8 cellular contexts compared by ENCODE assay signal in the genomic region with DNA sequence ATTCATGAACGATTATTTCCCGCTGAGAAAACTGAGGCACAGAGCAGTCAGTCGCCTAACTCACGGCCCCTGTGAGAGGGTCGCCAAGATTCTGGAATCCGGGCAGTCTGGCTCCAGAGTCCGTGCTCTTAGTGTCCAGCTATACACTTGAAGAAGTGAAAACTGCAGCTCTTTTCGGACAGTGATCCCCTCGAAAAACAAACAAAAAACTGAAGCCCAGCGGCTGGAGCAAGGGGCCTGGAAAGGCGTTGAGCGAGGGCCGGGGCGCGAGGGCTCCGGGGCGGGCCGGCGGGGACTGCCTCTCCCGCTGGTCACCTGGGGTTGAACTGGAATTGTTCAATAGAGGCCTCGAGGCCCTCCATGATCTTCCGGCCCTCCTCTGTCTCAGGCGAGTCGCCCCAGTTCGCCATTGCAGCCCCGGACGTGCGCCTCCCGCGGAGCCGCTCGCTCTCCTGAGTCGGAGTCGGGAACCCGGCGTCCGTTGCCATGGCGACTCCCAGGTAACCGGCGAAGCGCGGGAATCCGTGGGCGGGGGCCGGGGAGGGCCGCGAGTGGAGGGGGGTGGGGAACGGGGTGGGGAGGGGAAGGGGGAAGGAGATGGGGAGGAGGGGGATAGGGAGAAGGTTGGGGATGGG. TPM values are rescaled to one million over a fixed set of nuclear protein-coding genes. Genes with fewer than 3 reads are reported as not detected.
DNase-seq lines count a peak whose midpoint lies in the region; TF ChIP-seq lines count a peak whose summit lies in the region.

No MANE protein-coding gene starts in this region.

- H3K9ac ChIP-seq in HUES48 (ENCODE audit: low read depth, low read length): peak overlapping the region; percentile 40; the same call in 1 of the 2 replicates

- POLR2A ChIA-PET in AG04449 (lab: Yijun Ruan, JAX): no interaction called here

- no peak for TF ChIP-seq CTCF in AG04449 (IDR thresholded peaks at IDR 0.05; ENCODE audit: insufficient read depth, low read length, missing control alignments)
- TF ChIP-seq CTCF in fibroblast of the aortic adventitia (IDR thresholded peaks at IDR 0.05; ENCODE audit: insufficient read depth, low read length): no peak
- no peak for TF ChIP-seq CTCF in thyroid gland (IDR thresholded peaks at IDR 0.05)

- no peak for TF ChIP-seq POLR2A in thyroid gland (IDR thresholded peaks at IDR 0.05)

- H3K27ac ChIP-seq in HUES48 (ENCODE audit: low read depth, low read length) (peak overlapping the region; percentile 36), thyroid gland (peak overlapping the region in 1 of 3 donors; percentile 7)

- intact Hi-C loops in thyroid gland (cut with DNase I): no loop called here

- 8 to 11% methylated on average over 19 to 20 of the region's 48 CpGs for WGBS in thyroid gland, 2 donors

- H3K4me3 ChIP-seq in AG04449 (ENCODE audit: low read depth, low read length) (peak overlapping the region; percentile 61), HUES48 (ENCODE audit: low read depth, low read length) (peak overlapping the region; percentile 83), fibroblast of the aortic adventitia (ENCODE audit: low read depth, low read length) (peak overlapping the region; percentile 66), thyroid gland (replicated peaks in 1 of 3) (peak overlapping the region in 2 of 3 donors; percentile 28 to 42)

- no peaks in the 10 kb centered on the region for H3K36me3 ChIP-seq in HUES48 (ENCODE audit: control insufficient read depth, insufficient read depth, low read length)
- H3K36me3 ChIP-seq in thyroid gland: no peaks in the 10 kb centered on the region

- DNase-seq in AG04449 (ENCODE audit: low read depth, low spot score): no peak
- peak; percentile 47 for DNase-seq in activated T-cell treated with anti-CD3 and anti-CD28 coated beads, Interleukin-2, amount 50 U/mL, for 1 hour
- no peak for DNase-seq in fibroblast of the aortic adventitia (ENCODE audit: low read depth)
- peak in 53 of 56 donors; percentile 11 to 90 (median 65) for DNase-seq in nucleus accumbens (lab: John Stamatoyannopoulos, UW)
- peak; percentile 86 for DNase-seq in thyroid gland
- DNase-seq in NCI-H345 treated with DMSO at 0.1 percent for 48 hours (lab: John Stamatoyannopoulos, UW; ENCODE audit: unreplicated experiment): no peak
- DNase-seq in NCI-H187 treated with DMSO at 0.1 percent for 48 hours (lab: John Stamatoyannopoulos, UW): no peak

- CTCF ChIA-PET in AG04449 (lab: Yijun Ruan, JAX): interaction anchor here (0.9 kb wide), 1 partner anchor 29 kb away, joined by 3 read pairs; no protein-coding TSS in a partner anchor

- peaks cover 11% of the 10 kb centered on the region; the same call in 1 of the 2 replicates for H3K4me1 ChIP-seq in HUES48 (ENCODE audit: control insufficient read depth, insufficient read depth, low read length)
- H3K4me1 ChIP-seq in thyroid gland: peaks cover 0 to 10% of the 10 kb centered on the region in 2 donors

- peaks cover 28% of the 10 kb centered on the region for H3K27me3 ChIP-seq in HUES48 (ENCODE audit: control insufficient read depth, insufficient read depth, low read length)
- no peaks in the 10 kb centered on the region for H3K27me3 ChIP-seq in thyroid gland

- no peaks in the 10 kb centered on the region for H3K9me3 ChIP-seq in HUES48 (ENCODE audit: control insufficient read depth, insufficient read depth, low read length)
- no peaks in the 10 kb centered on the region for H3K9me3 ChIP-seq in thyroid gland

RNA-seq across cellular contexts. Expression of gene C10orf67, which starts 0.9 kb away (rescaled TPM):
- total RNA-seq in fibroblast of the aortic adventitia (ENCODE audit: low replicate concordance) (0.09 TPM in 1 of 2 replicates, not detected in the other), thyroid gland (under 1 TPM in 3 of 4 donors, not detected in 1; 0.13 to 0.98 (median 0.54) TPM)

Comparison
In these comparisons a context has a peak if more than half of its experiments do, and no peak if none do; other contexts are left out.
1. DNase-seq: peak in activated T-cell treated with anti-CD3 and anti-CD28 coated beads, Interleukin-2, amount 50 U/mL, for 1 hour (single experiment), nucleus accumbens (53 of 56) and thyroid gland (2 of 2); none in AG04449 (single experiment), fibroblast of the aortic adventitia (single experiment), NCI-H345 treated with DMSO at 0.1 percent for 48 hours (single experiment) and NCI-H187 treated with DMSO at 0.1 percent for 48 hours (single experiment).
2. Peak in every context shown above with its lines, with median percentiles within 50 percentile points of each other: H3K4me3 ChIP-seq.